Comparison of ENCODE assay signal across 8 cellular contexts in genomic region chr2:64203131-64204005, GRCh38. TPM values are rescaled to one million over a fixed set of nuclear protein-coding genes. Genes with fewer than 3 reads are reported as not detected.
A peak's percentile ranks its signal among the peaks of the same experiment; 100 is the strongest.
DNase-seq lines count a peak whose midpoint lies in the region; ATAC-seq, FAIRE-seq and TF ChIP-seq lines count a peak whose summit lies in the region.

No MANE protein-coding gene starts in this region.

- H3K27ac ChIP-seq in BLaER1 treated with 17β-estradiol and CSF1 and Interleukin-3, amounts not matched to agents 10 nM and 100 nM: peak overlapping the region; percentile 55 to 95 (median 82); a peak in 21 of 22 replicates

- H3K27me3 Mint-ChIP-seq in dendritic cell treated with granulocyte-macrophage colony-stimulating factor and Interleukin-4, amounts not matched to agents 40 ng/mL and 50 ng/mL, for 4 days: no peaks in the 10 kb centered on the region
- H3K27me3 Mint-ChIP-seq in natural killer cell treated with Interleukin-12 subunit alpha and Interleukin-12 subunit beta and Interleukin-15 and Interleukin-18, amount 100 ng/mL, for 72 hours: no peaks in the 10 kb centered on the region

- H3K36me3 ChIP-seq in BLaER1 treated with 17β-estradiol and CSF1 and Interleukin-3, amounts not matched to agents 10 nM and 100 nM: no peaks in the 10 kb centered on the region

- H3K27ac Mint-ChIP-seq in dendritic cell treated with granulocyte-macrophage colony-stimulating factor and Interleukin-4, amounts not matched to agents 40 ng/mL and 50 ng/mL, for 4 days: peak overlapping the region; percentile 90
- H3K27ac Mint-ChIP-seq in natural killer cell treated with Interleukin-12 subunit alpha and Interleukin-12 subunit beta and Interleukin-15 and Interleukin-18, amount 100 ng/mL, for 72 hours: peak overlapping the region; percentile 90 to 98

- peak overlapping the region; percentile 70 to 87 (median 77) for H3K4me2 ChIP-seq in BLaER1 treated with 17β-estradiol and CSF1 and Interleukin-3, amounts not matched to agents 10 nM and 100 nM

- H3K4me3 ChIP-seq in BLaER1 treated with 17β-estradiol and CSF1 and Interleukin-3, amounts not matched to agents 10 nM and 100 nM: peak overlapping the region in 4 of 10 experiments; percentile 33 to 45 (median 38); a peak in 4 of 20 replicates
- H3K4me3 ChIP-seq in LNCaP clone FGC (ENCODE audit: low read depth, low read length): no peak overlapping the region

- intact Hi-C loops in dendritic cell treated with granulocyte-macrophage colony-stimulating factor and Interleukin-4, amounts not matched to agents 40 ng/mL and 50 ng/mL, for 4 days (cut with micrococcal nuclease): loop anchor here (1.0 to 2.0 kb wide), 2 partner anchors 11 to 25 kb away; no protein-coding TSS in a partner anchor

- H3K4me1 Mint-ChIP-seq in dendritic cell treated with granulocyte-macrophage colony-stimulating factor and Interleukin-4, amounts not matched to agents 40 ng/mL and 50 ng/mL, for 4 days (ENCODE audit: low read depth): peaks cover 18% of the 10 kb centered on the region
- peaks cover 25 to 37% of the 10 kb centered on the region in 2 donors for H3K4me1 Mint-ChIP-seq in natural killer cell treated with Interleukin-12 subunit alpha and Interleukin-12 subunit beta and Interleukin-15 and Interleukin-18, amount 100 ng/mL, for 72 hours (ENCODE audit: low read depth in 2 of 2)

- no peak for TF ChIP-seq CTCF in LNCaP clone FGC (IDR thresholded peaks at IDR 0.05; ENCODE audit: control insufficient read depth, extremely low read depth, insufficient read depth)

- H3K9ac ChIP-seq in BLaER1 treated with 17β-estradiol and CSF1 and Interleukin-3, amounts not matched to agents 10 nM and 100 nM: peak overlapping the region in 10 of 11 experiments; percentile 50 to 85 (median 74); a peak in 21 of 22 replicates

- FAIRE-seq in frontal cortex (lab: Jason Lieb, UNC): no peak

- DNase-seq in LNCaP clone FGC (ENCODE audit: low read depth): peak; percentile 31
- no peak for DNase-seq in natural killer cell treated with Interleukin-12 subunit alpha and Interleukin-12 subunit beta and Interleukin-15 and Interleukin-18, amount 100 ng/mL, for 72 hours (ENCODE audit: low spot score)
- DNase-seq in ecto neural progenitor cell (ENCODE audit: low spot score): no peak
- no peak for DNase-seq in frontal cortex (ENCODE audit: low spot score in 2 of 2)
- no peak for DNase-seq in NCI-H1436 treated with DMSO at 0.1 percent for 48 hours (lab: John Stamatoyannopoulos, UW)

- peak in 1 of 2 donors; percentile 28 for ATAC-seq in natural killer cell treated with Interleukin-12 subunit alpha and Interleukin-12 subunit beta and Interleukin-15 and Interleukin-18, amount 100 ng/mL, for 72 hours
- no peak for ATAC-seq in GM21576 (IDR thresholded peaks at IDR 0.05; ENCODE audit: unreplicated experiment)

- peaks cover 18 to 95% (median 23%) of the 10 kb centered on the region in 10 experiments for H3K4me1 ChIP-seq in BLaER1 treated with 17β-estradiol and CSF1 and Interleukin-3, amounts not matched to agents 10 nM and 100 nM

- no peaks in the 10 kb centered on the region for H3K9me3 Mint-ChIP-seq in dendritic cell treated with granulocyte-macrophage colony-stimulating factor and Interleukin-4, amounts not matched to agents 40 ng/mL and 50 ng/mL, for 4 days
- no peaks in the 10 kb centered on the region for H3K9me3 Mint-ChIP-seq in natural killer cell treated with Interleukin-12 subunit alpha and Interleukin-12 subunit beta and Interleukin-15 and Interleukin-18, amount 100 ng/mL, for 72 hours

- no peaks in the 10 kb centered on the region for H3K36me3 Mint-ChIP-seq in dendritic cell treated with granulocyte-macrophage colony-stimulating factor and Interleukin-4, amounts not matched to agents 40 ng/mL and 50 ng/mL, for 4 days (ENCODE audit: low read depth)
- H3K36me3 Mint-ChIP-seq in natural killer cell treated with Interleukin-12 subunit alpha and Interleukin-12 subunit beta and Interleukin-15 and Interleukin-18, amount 100 ng/mL, for 72 hours: no peaks in the 10 kb centered on the region

- no peaks in the 10 kb centered on the region for H3K27me3 ChIP-seq in BLaER1 treated with 17β-estradiol and CSF1 and Interleukin-3, amounts not matched to agents 10 nM and 100 nM

- H3K9me3 ChIP-seq in BLaER1 treated with 17β-estradiol and CSF1 and Interleukin-3, amounts not matched to agents 10 nM and 100 nM (replicated peaks in 1 of 11): no peaks in the 10 kb centered on the region

- no peaks in the 10 kb centered on the region for H4K20me1 ChIP-seq in BLaER1 treated with 17β-estradiol and CSF1 and Interleukin-3, amounts not matched to agents 10 nM and 100 nM

- peak overlapping the region; percentile 62 for H3K4me3 Mint-ChIP-seq in dendritic cell treated with granulocyte-macrophage colony-stimulating factor and Interleukin-4, amounts not matched to agents 40 ng/mL and 50 ng/mL, for 4 days
- H3K4me3 Mint-ChIP-seq in natural killer cell treated with Interleukin-12 subunit alpha and Interleukin-12 subunit beta and Interleukin-15 and Interleukin-18, amount 100 ng/mL, for 72 hours: peak overlapping the region; percentile 85

RNA-seq across cellular contexts. Expression of gene PELI1, which starts 59.1 kb away (rescaled TPM):
- total RNA-seq in natural killer cell treated with Interleukin-12 subunit alpha and Interleukin-12 subunit beta and Interleukin-15 and Interleukin-18, amount 100 ng/mL, for 72 hours: 10 to 100 TPM; 51.1 to 64.1 TPM
- total RNA-seq in frontal cortex: 79.5 TPM
